ENCODE assay signal across 23 cellular contexts in genomic region chr18:75439356-75439755, GRCh38. TPM values are rescaled to one million over a fixed set of nuclear protein-coding genes. Genes with fewer than 3 reads are reported as not detected.
DNase-seq lines count a peak whose midpoint lies in the region; ATAC-seq and TF ChIP-seq lines count a peak whose summit lies in the region.
"Had no signal": no experiment of that assay in that cellular context is flagged by ENCODE, and none has a peak within 500 bp of the region (broad histone marks: within the 10 kb centered on the region; RNA-seq: fewer than 3 reads in every experiment).

No MANE protein-coding gene starts in this region.

- no peak overlapping the region for H3K4me2 ChIP-seq in GM23338
- H3K4me2 ChIP-seq: BLaER1 had no signal

- no peaks in the 10 kb centered on the region for H4K20me1 ChIP-seq in GM23338 (replicated peaks; ENCODE audit: insufficient read depth)
- H4K20me1 ChIP-seq: BLaER1 had no signal

- no peak for ATAC-seq in GM23338
- no peak for ATAC-seq in gastrocnemius medialis
- no peak for ATAC-seq in GM21786 (IDR thresholded peaks at IDR 0.05; ENCODE audit: unreplicated experiment)
- no peak for ATAC-seq in HG02588 (IDR thresholded peaks at IDR 0.05; ENCODE audit: unreplicated experiment)
- ATAC-seq: PC-3, T-helper 17 cell had no signal

- H3K9me3 Mint-ChIP-seq in GM23338 (no peaks in the 10 kb centered on the region), nephron progenitor cell (no peaks in the 10 kb centered on the region)
- H3K9me3 Mint-ChIP-seq: CD4-positive, alpha-beta T cell; IgD-negative memory B cell had no signal

- intact Hi-C loops in gastrocnemius medialis (cut with DNase I; ENCODE audit: low total_unique reads) = no loop called here

- H3K9me3 ChIP-seq in HEK293 (ENCODE audit: control insufficient read depth, insufficient read depth, low read depth, low read length) (no peaks in the 10 kb centered on the region), gastrocnemius medialis (no peaks in the 10 kb centered on the region)
- H3K9me3 ChIP-seq: BLaER1 had no signal

- in situ Hi-C loops in gastrocnemius medialis (cut with MboI; ENCODE audit: low sequenced_read_pairs in 4 of 4) = no loop called here

- no peak for DNase-seq in GM23338 (ENCODE audit: low spot score)
- peak; percentile 4 for DNase-seq in NCI-H526 treated with DMSO at 0.1 percent for 48 hours (lab: John Stamatoyannopoulos, UW)
- peak; percentile 28 for DNase-seq in nephron progenitor cell
- DNase-seq in gastrocnemius medialis = no peak
- DNase-seq: ACHN; CD4-positive, alpha-beta T cell; DMS53; GDM1; MV-4-11; NCI-H1105 treated with DMSO at 0.1 percent for 48 hours; NCI-H187 treated with DMSO at 0.1 percent for 48 hours; NCI-H510A treated with DMSO at 0.1 percent for 48 hours; PC-3; SHP77; SW 1271; T-helper 17 cell had no signal

- no peaks in the 10 kb centered on the region for H3K9me2 ChIP-seq in GM23338 (ENCODE audit: insufficient read depth)

- H3K27ac Mint-ChIP-seq in GM23338 = no peak overlapping the region
- no peak overlapping the region for H3K27ac Mint-ChIP-seq in nephron progenitor cell
- H3K27ac Mint-ChIP-seq: CD4-positive, alpha-beta T cell; IgD-negative memory B cell; T-helper 17 cell had no signal

- no peak overlapping the region for H3K4me3 ChIP-seq in GM23338
- no peak overlapping the region for H3K4me3 ChIP-seq in HEK293 (ENCODE audit: low read depth, low read length)
- no peak overlapping the region for H3K4me3 ChIP-seq in gastrocnemius medialis
- H3K4me3 ChIP-seq: BLaER1, SK-N-MC had no signal

- 0 out of 2 replicates have a peak overlapping the region, but pooled peaks have one; percentile 23 for H2AFZ ChIP-seq in GM23338

- POLR2A ChIA-PET in HEK293 (lab: Yijun Ruan, JAX) = no interaction called here

- H3K27me3 Mint-ChIP-seq in GM23338 (ENCODE audit: insufficient read depth, low read depth, poor library complexity) (no peaks in the 10 kb centered on the region), nephron progenitor cell (ENCODE audit: low read depth, poor library complexity) (peaks cover 13% of the 10 kb centered on the region)

- no peak for TF ChIP-seq POLR2A in gastrocnemius medialis (IDR thresholded peaks at IDR 0.05)

- no peak for TF ChIP-seq CTCF in GM23338 (conservative IDR thresholded peaks at IDR 0.05; ENCODE audit: low read depth in 2 of 2)
- TF ChIP-seq CTCF in HEK293 (tag by site-specific recombination; IDR thresholded peaks at IDR 0.05) = no peak
- no peak for TF ChIP-seq CTCF in nephron progenitor cell (IDR thresholded peaks at IDR 0.05)
- TF ChIP-seq CTCF in gastrocnemius medialis (IDR thresholded peaks at IDR 0.05 in 4 of 5, conservative IDR thresholded peaks at IDR 0.05 in 1 of 5) = no peak

- H3K27me3 ChIP-seq in GM23338 (ENCODE audit: insufficient read depth) (no peaks in the 10 kb centered on the region), gastrocnemius medialis (peaks cover 0 to 14% (median 5%) of the 10 kb centered on the region in 3 donors)
- H3K27me3 ChIP-seq: BLaER1 had no signal

- H3F3A ChIP-seq in GM23338 (replicated peaks; ENCODE audit: low read depth) = no peaks in the 10 kb centered on the region

- CTCF ChIA-PET in HEK293 (lab: Yijun Ruan, JAX) = no interaction called here

- H3K4me1 Mint-ChIP-seq in GM23338 (peaks cover 7% of the 10 kb centered on the region), nephron progenitor cell (peaks cover 46% of the 10 kb centered on the region)
- H3K4me1 Mint-ChIP-seq: IgD-negative memory B cell had no signal

- H3K36me3 ChIP-seq in GM23338 (ENCODE audit: insufficient read depth) = no peaks in the 10 kb centered on the region
- no peaks in the 10 kb centered on the region for H3K36me3 ChIP-seq in HEK293 (ENCODE audit: control insufficient read depth in 2 of 2, insufficient read depth in 1 of 2, low read length in 2 of 2)
- H3K36me3 ChIP-seq in gastrocnemius medialis = no peaks in the 10 kb centered on the region
- H3K36me3 ChIP-seq: BLaER1 had no signal

- H3K4me1 ChIP-seq in GM23338 (ENCODE audit: insufficient read depth) (no peaks in the 10 kb centered on the region), HEK293 (ENCODE audit: control insufficient read depth, insufficient read depth, low read length) (no peaks in the 10 kb centered on the region), gastrocnemius medialis (no peaks in the 10 kb centered on the region)

- no peaks in the 10 kb centered on the region for H3K79me2 ChIP-seq in GM23338 (replicated peaks; ENCODE audit: insufficient read depth)

- H3K36me3 Mint-ChIP-seq in GM23338 (ENCODE audit: low read depth) (no peaks in the 10 kb centered on the region), nephron progenitor cell (ENCODE audit: low read depth) (no peaks in the 10 kb centered on the region)
- H3K36me3 Mint-ChIP-seq: IgD-negative memory B cell had no signal

- H3K27ac ChIP-seq in GM23338 (ENCODE audit: low read depth) (no peak overlapping the region), HEK293 (ENCODE audit: extremely low read depth, low read depth, low read length) (no peak overlapping the region), gastrocnemius medialis (no peak overlapping the region)
- H3K27ac ChIP-seq: BLaER1, SK-N-MC had no signal

- no peak overlapping the region for H3K4me3 Mint-ChIP-seq in GM23338
- H3K4me3 Mint-ChIP-seq in nephron progenitor cell = no peak overlapping the region
- H3K4me3 Mint-ChIP-seq: CD4-positive, alpha-beta T cell; IgD-negative memory B cell; T-helper 17 cell had no signal

TF ChIP-seq in GM23338, 12 proteins besides CTCF, POLR2A, EP300 and RAD21 (continues in another document):
- no peak for TF ChIP-seq JUNB (IDR thresholded peaks at IDR 0.05; ENCODE audit: unreplicated experiment)
- no peak for TF ChIP-seq NANOG (IDR thresholded peaks at IDR 0.05; ENCODE audit: borderline replicate concordance)
- TF ChIP-seq, protein P1, sequence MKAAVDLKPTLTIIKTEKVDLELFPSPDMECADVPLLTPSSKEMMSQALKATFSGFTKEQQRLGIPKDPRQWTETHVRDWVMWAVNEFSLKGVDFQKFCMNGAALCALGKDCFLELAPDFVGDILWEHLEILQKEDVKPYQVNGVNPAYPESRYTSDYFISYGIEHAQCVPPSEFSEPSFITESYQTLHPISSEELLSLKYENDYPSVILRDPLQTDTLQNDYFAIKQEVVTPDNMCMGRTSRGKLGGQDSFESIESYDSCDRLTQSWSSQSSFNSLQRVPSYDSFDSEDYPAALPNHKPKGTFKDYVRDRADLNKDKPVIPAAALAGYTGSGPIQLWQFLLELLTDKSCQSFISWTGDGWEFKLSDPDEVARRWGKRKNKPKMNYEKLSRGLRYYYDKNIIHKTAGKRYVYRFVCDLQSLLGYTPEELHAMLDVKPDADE (IDR thresholded peaks at IDR 0.05) = no peak
- TF ChIP-seq EZH2 (IDR thresholded peaks at IDR 0.05; ENCODE audit: low read depth, unreplicated experiment) = no peak

TF ChIP-seq in HEK293, 187 proteins besides CTCF, POLR2A, EP300 and RAD21:
- TF ChIP-seq ZNF311 (tag by site-specific recombination; IDR thresholded peaks at IDR 0.05; ENCODE audit: borderline replicate concordance) (no peak), ZNF654 (tag by site-specific recombination; IDR thresholded peaks at IDR 0.05; ENCODE audit: low read depth) (no peak), GLIS1 (tag by site-specific recombination; IDR thresholded peaks at IDR 0.05) (peak; percentile 98), ZFP37 (tag by site-specific recombination; IDR thresholded peaks at IDR 0.05) (no peak), ZNF239 (tag by site-specific recombination; IDR thresholded peaks at IDR 0.05) (no peak), ZIC2 (tag by site-specific recombination; IDR thresholded peaks at IDR 0.05) (peak; percentile 30; the same call in 1 of the 2 replicates), OSR2 (tag by site-specific recombination; IDR thresholded peaks at IDR 0.05) (0 out of 2 replicates have a peak, but pooled peaks have one; percentile 11)

RNA-seq across cellular contexts. Expression of gene SMIM21, which starts 11.9 kb away (rescaled TPM):
- total RNA-seq in GM23338 (2014; rRNA removed; shearing (Covaris generic)) = not detected in 2 replicates
- not detected in 2 replicates for polyA plus RNA-seq in GM23338 (2016; fragmentation: Nextera tagmentation; extraction: Ambion mirVana)
- not detected for total RNA-seq in gastrocnemius medialis
- total RNA-seq: CD4-positive, alpha-beta T cell; PC-3; RPMI7951; T-helper 17 cell had no signal
- polyA plus RNA-seq: IgD-negative memory B cell had no signal

Comparison
In these comparisons a context has a peak if more than half of its experiments do, and no peak if none do; other contexts are left out.
1. DNase-seq: peak in NCI-H526 treated with DMSO at 0.1 percent for 48 hours (single experiment) and nephron progenitor cell (single experiment); none in GM23338 (single experiment) and gastrocnemius medialis (0 of 2).